9 cellular contexts compared by ENCODE assay signal in the genomic region with DNA sequence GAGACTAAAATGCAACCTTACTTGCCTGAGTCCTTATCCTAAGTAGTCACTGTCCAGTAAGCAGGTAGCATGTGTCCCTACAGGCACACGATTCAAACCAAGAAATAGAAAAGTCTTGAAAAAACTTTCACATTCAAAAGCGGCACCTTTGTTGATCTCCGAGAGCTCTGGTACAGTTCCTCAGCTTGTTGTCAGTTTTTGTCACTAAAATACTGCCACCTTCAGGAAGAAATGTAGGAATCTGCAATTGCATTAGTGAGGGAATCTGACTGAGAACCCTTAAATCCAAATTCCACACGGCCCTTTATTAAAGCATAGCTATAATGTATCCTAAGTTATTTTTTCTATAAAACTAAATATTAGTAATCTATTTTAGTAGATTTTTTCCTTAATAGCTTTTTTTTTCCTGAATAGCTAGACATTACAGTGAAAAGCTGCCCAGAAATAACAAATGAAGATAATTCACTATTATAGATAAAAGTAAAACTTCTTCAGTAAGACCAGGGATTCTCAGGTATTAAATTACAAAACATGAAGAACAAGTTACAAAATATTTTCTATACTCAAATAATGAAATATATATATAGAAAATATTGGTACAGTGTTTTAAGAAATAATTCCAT. TPM values are rescaled to one million over a fixed set of nuclear protein-coding genes. Genes with fewer than 3 reads are reported as not detected.
DNase-seq lines count a peak whose midpoint lies in the region; ATAC-seq and TF ChIP-seq lines count a peak whose summit lies in the region.
"Had no signal": no experiment of that assay in that cellular context is flagged by ENCODE, and none has a peak within 500 bp of the region (broad histone marks: within the 10 kb centered on the region; RNA-seq: fewer than 3 reads in every experiment).

No MANE protein-coding gene starts in this region.

- no peak overlapping the region for H3K27ac ChIP-seq in spleen
- H3K27ac ChIP-seq: epithelial cell of prostate had no signal

- no peaks in the 10 kb centered on the region for H3K9me3 ChIP-seq in spleen

- peak overlapping the region in 1 of 8 donors; percentile 24 for H3K4me3 ChIP-seq in spleen

- WGBS in spleen, 5 donors = 0 to 1% (median 1%) methylated on average over 4 of the region's 4 CpGs

- no peak for TF ChIP-seq POLR2A in spleen (IDR thresholded peaks at IDR 0.05)

- no peaks in the 10 kb centered on the region for H3K27me3 ChIP-seq in spleen (replicated peaks in 1 of 7)

- DNase-seq in Daoy (ENCODE audit: low read depth) (peak; percentile 59), NCI-H748 (lab: John Stamatoyannopoulos, UW; ENCODE audit: unreplicated experiment) (peak; percentile 51), astrocyte of the hippocampus (ENCODE audit: low read depth, low spot score) (peak; percentile 82), iPS-NIHi11 (ENCODE audit: low spot score) (peak; percentile 56), spleen (no peak), DMS79 (lab: John Stamatoyannopoulos, UW) (no peak)

- peak; percentile 24 to 79 (median 54) for TF ChIP-seq CTCF in spleen (IDR thresholded peaks at IDR 0.05 in 8 of 11, conservative IDR thresholded peaks at IDR 0.05 in 3 of 11)

- peak; percentile 73 for ATAC-seq in GM19351 (IDR thresholded peaks at IDR 0.05; ENCODE audit: unreplicated experiment)
- ATAC-seq in HG03342 (IDR thresholded peaks at IDR 0.05; ENCODE audit: unreplicated experiment) = peak; percentile 80

- H3K36me3 ChIP-seq in spleen = no peaks in the 10 kb centered on the region

- peaks cover 0 to 23% (median 3%) of the 10 kb centered on the region in 6 donors for H3K4me1 ChIP-seq in spleen

- intact Hi-C loops in spleen (cut with DNase I; ENCODE audit: low total_unique reads) = no loop called here

RNA-seq across cellular contexts. Expression of a gene that starts 44.0 kb away (rescaled TPM):
- not detected in 2 replicates for total RNA-seq in Daoy (2014; rRNA removed; shearing (Covaris generic))
- total RNA-seq in spleen = not detected
- polyA plus RNA-seq in spleen = not detected

Comparison
In these comparisons a context has a peak if more than half of its experiments do, and no peak if none do; other contexts are left out.
1. DNase-seq: peak in Daoy (single experiment), NCI-H748 (single experiment), astrocyte of the hippocampus (single experiment) and iPS-NIHi11 (single experiment); none in spleen (single experiment) and DMS79 (single experiment).